ENCODE assay signal across 29 cellular contexts in the genomic region with DNA sequence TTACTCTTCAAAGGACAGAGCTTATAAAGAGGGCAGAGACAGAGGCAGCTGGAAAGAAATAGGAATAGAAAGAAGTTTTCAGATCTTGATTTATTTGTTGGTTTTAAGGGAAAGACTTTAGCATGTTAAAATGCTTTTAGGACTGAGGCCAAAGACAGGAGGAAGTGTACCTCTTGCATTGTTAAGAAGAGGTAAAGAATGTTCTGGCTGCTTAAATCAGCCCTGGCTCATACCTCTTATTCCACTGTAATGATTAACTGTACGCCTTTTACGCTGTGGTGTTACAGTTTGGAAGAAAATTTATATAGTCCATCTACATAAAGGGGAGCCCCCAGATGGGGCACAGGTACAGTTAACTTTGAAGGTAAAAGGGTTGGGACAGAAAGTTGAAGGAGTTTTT. TPM values are rescaled to one million over a fixed set of nuclear protein-coding genes. Genes with fewer than 3 reads are reported as not detected.
DNase-seq lines count a peak whose midpoint lies in the region; ATAC-seq, FAIRE-seq and TF ChIP-seq lines count a peak whose summit lies in the region.
"Had no signal": no experiment of that assay in that cellular context is flagged by ENCODE, and none has a peak within 500 bp of the region (broad histone marks: within the 10 kb centered on the region; RNA-seq: fewer than 3 reads in every experiment).

No MANE protein-coding gene starts in this region.

- H2AFZ ChIP-seq in PC-9 (no peak overlapping the region), endothelial cell of umbilical vein (ENCODE audit: low read depth, low read length) (no peak overlapping the region)

- H3K36me3 ChIP-seq in PC-9 (ENCODE audit: low read depth), result no peaks in the 10 kb centered on the region
- no peaks in the 10 kb centered on the region for H3K36me3 ChIP-seq in endothelial cell of umbilical vein (ENCODE audit: control insufficient read depth in 2 of 2, extremely low read depth in 1 of 2, insufficient read depth in 2 of 2, low read length in 2 of 2)
- no peaks in the 10 kb centered on the region for H3K36me3 ChIP-seq in mucosa of descending colon (ENCODE audit: low read depth)
- H3K36me3 ChIP-seq in upper lobe of left lung, result no peaks in the 10 kb centered on the region
- H3K36me3 ChIP-seq: BLaER1, HAP-1, MG63, neutrophil, tibial nerve had no signal

- TF ChIP-seq CTCF in PC-9 (conservative IDR thresholded peaks at IDR 0.05) (no peak), endothelial cell of umbilical vein (IDR thresholded peaks at IDR 0.05; ENCODE audit: extremely low read depth in 1 of 2, insufficient read depth in 1 of 2, low read depth in 1 of 2, low read length in 2 of 2) (no peak), mucosa of descending colon (IDR thresholded peaks at IDR 0.05) (no peak), upper lobe of left lung (IDR thresholded peaks at IDR 0.05) (no peak)

- H3K4me3 ChIP-seq in PC-9 (no peak overlapping the region), endothelial cell of umbilical vein (replicated peaks in 1 of 3; ENCODE audit: insufficient read depth in 1 of 3, low read depth in 1 of 3, low read length in 3 of 3) (no peak overlapping the region), mucosa of descending colon (no peak overlapping the region), upper lobe of left lung (no peak overlapping the region)
- H3K4me3 ChIP-seq: BLaER1, HAP-1, MG63, skin epidermis, tibial nerve had no signal

- intact Hi-C loops in PC-9 (cut with micrococcal nuclease; ENCODE audit: unreplicated experiment) (no loop called here), endothelial cell of umbilical vein (cut with micrococcal nuclease) (no loop called here), mucosa of descending colon (cut with DNase I, micrococcal nuclease) (no loop called here)

- H3K27ac ChIP-seq in PC-9 (no peak overlapping the region), endothelial cell of umbilical vein (ENCODE audit: insufficient read depth, low read depth, low read length) (peak overlapping the region; percentile 72), upper lobe of left lung (peak overlapping the region; percentile 60 to 79 (median 64)), caudate nucleus (ENCODE audit: low read depth, low read length) (no peak overlapping the region)
- H3K27ac ChIP-seq: BLaER1, neutrophil, tibial nerve had no signal

- H3K4me2 ChIP-seq in PC-9 (peak overlapping the region; percentile 61; the same call in 1 of the 2 replicates), endothelial cell of umbilical vein (ENCODE audit: insufficient read depth, low read length) (no peak overlapping the region)
- H3K4me2 ChIP-seq: BLaER1 had no signal

- peak; percentile 82 for ATAC-seq in mucosa of descending colon
- no peak for ATAC-seq in upper lobe of left lung (ENCODE audit: low FRiP score in 2 of 2)
- no peak for ATAC-seq in activated T-cell treated with anti-CD3 and anti-CD28 coated beads, Interleukin-2, amount 50 U/mL, for 72 hours (replicated peaks in 1 of 2)
- ATAC-seq in GM18867 (IDR thresholded peaks at IDR 0.05; ENCODE audit: unreplicated experiment), result no peak
- ATAC-seq: activated CD8-positive, alpha-beta T cell treated with anti-CD3 and anti-CD28 coated beads for 36 hours; stimulated activated naive CD8-positive, alpha-beta T cell treated with anti-CD3 and anti-CD28 coated beads, Interleukin-15, amount 100 ng/mL, for 72 hours had no signal

- TF ChIP-seq EP300 in upper lobe of left lung (IDR thresholded peaks at IDR 0.05), result no peak

- H3K79me2 ChIP-seq in PC-9 (ENCODE audit: low read depth) (no peaks in the 10 kb centered on the region), endothelial cell of umbilical vein (ENCODE audit: control insufficient read depth, insufficient read depth, low read length) (no peaks in the 10 kb centered on the region)

- H3K9me2 ChIP-seq in PC-9 (ENCODE audit: insufficient read depth), result no peaks in the 10 kb centered on the region; the same call in 1 of the 2 replicates

- H3F3A ChIP-seq in PC-9 (ENCODE audit: insufficient read depth, low read depth), result peaks cover 27% of the 10 kb centered on the region

- DNase-seq in PC-9 (no peak), endothelial cell of umbilical vein (ENCODE audit: low read depth, low spot score) (no peak), mucosa of descending colon (no peak), upper lobe of left lung (no peak), caudate nucleus (lab: John Stamatoyannopoulos, UW) (no peak), hippocampal formation (lab: John Stamatoyannopoulos, UW) (no peak)
- DNase-seq in activated T-cell treated with anti-CD3 and anti-CD28 coated beads, Interleukin-2, amount 50 U/mL, for 72 hours, result no peak
- DNase-seq: activated CD4-positive, alpha-beta T cell treated with anti-CD3 and anti-CD28 coated beads for 1 hour; activated CD8-positive, alpha-beta T cell treated with anti-CD3 and anti-CD28 coated beads for 36 hours; activated naive CD8-positive, alpha-beta T cell treated with anti-CD3 and anti-CD28 coated beads for 36 hours; aorta; cerebellar nuclear complex; MG63; NCI-H2029 treated with DMSO at 0.1 percent for 48 hours; NCI-H2227 treated with DMSO at 0.1 percent for 48 hours; NCI-H69; stimulated activated naive CD8-positive, alpha-beta T cell treated with anti-CD3 and anti-CD28 coated beads, Interleukin-15, amount 100 ng/mL, for 72 hours had no signal

- peaks cover 59% of the 10 kb centered on the region for H3K4me1 Mint-ChIP-seq in activated T-cell treated with anti-CD3 and anti-CD28 coated beads, Interleukin-2, amount 50 U/mL, for 72 hours (ENCODE audit: low read depth)
- H3K4me1 Mint-ChIP-seq: memory B cell had no signal

- no peak overlapping the region for H3K9ac ChIP-seq in endothelial cell of umbilical vein (replicated peaks; ENCODE audit: extremely low read depth, insufficient read depth, low read length)
- H3K9ac ChIP-seq: BLaER1 had no signal

- H3K27ac Mint-ChIP-seq in activated T-cell treated with anti-CD3 and anti-CD28 coated beads, Interleukin-2, amount 50 U/mL, for 72 hours, result no peak overlapping the region
- H3K27ac Mint-ChIP-seq: activated CD8-positive, alpha-beta T cell treated with anti-CD3 and anti-CD28 coated beads for 36 hours; memory B cell; stimulated activated naive CD8-positive, alpha-beta T cell treated with anti-CD3 and anti-CD28 coated beads, Interleukin-15, amount 100 ng/mL, for 72 hours; T-helper 1 cell treated with Interleukin-12 subunit alpha and Interleukin-12 subunit beta and Interleukin-4 antibody, amounts not matched to agents 30 μg/mL and 1 μg/mL, for 36 hours had no signal

- H3K9me3 Mint-ChIP-seq in activated T-cell treated with anti-CD3 and anti-CD28 coated beads, Interleukin-2, amount 50 U/mL, for 72 hours, result no peaks in the 10 kb centered on the region
- H3K9me3 Mint-ChIP-seq: activated CD8-positive, alpha-beta T cell treated with anti-CD3 and anti-CD28 coated beads for 36 hours; activated naive CD8-positive, alpha-beta T cell treated with anti-CD3 and anti-CD28 coated beads for 36 hours; memory B cell; stimulated activated naive CD8-positive, alpha-beta T cell treated with anti-CD3 and anti-CD28 coated beads, Interleukin-15, amount 100 ng/mL, for 72 hours; T-helper 1 cell treated with Interleukin-12 subunit alpha and Interleukin-12 subunit beta and Interleukin-4 antibody, amounts not matched to agents 30 μg/mL and 1 μg/mL, for 36 hours had no signal

- WGBS in upper lobe of left lung, 2 donors, result 65 to 72% methylated on average over 2 of the region's 2 CpGs

- H3K27me3 Mint-ChIP-seq in activated T-cell treated with anti-CD3 and anti-CD28 coated beads, Interleukin-2, amount 50 U/mL, for 72 hours (ENCODE audit: low read depth), result no peaks in the 10 kb centered on the region
- H3K27me3 Mint-ChIP-seq: activated CD8-positive, alpha-beta T cell treated with anti-CD3 and anti-CD28 coated beads for 36 hours; activated naive CD8-positive, alpha-beta T cell treated with anti-CD3 and anti-CD28 coated beads for 36 hours; stimulated activated naive CD8-positive, alpha-beta T cell treated with anti-CD3 and anti-CD28 coated beads, Interleukin-15, amount 100 ng/mL, for 72 hours had no signal

- H3K36me3 Mint-ChIP-seq in activated T-cell treated with anti-CD3 and anti-CD28 coated beads, Interleukin-2, amount 50 U/mL, for 72 hours (ENCODE audit: insufficient read depth in 2 of 2), result no peaks in the 10 kb centered on the region
- H3K36me3 Mint-ChIP-seq: activated naive CD8-positive, alpha-beta T cell treated with anti-CD3 and anti-CD28 coated beads for 36 hours had no signal

- H3K4me3 Mint-ChIP-seq in activated T-cell treated with anti-CD3 and anti-CD28 coated beads, Interleukin-2, amount 50 U/mL, for 72 hours, result no peak overlapping the region
- H3K4me3 Mint-ChIP-seq: activated CD8-positive, alpha-beta T cell treated with anti-CD3 and anti-CD28 coated beads for 36 hours; activated naive CD8-positive, alpha-beta T cell treated with anti-CD3 and anti-CD28 coated beads for 36 hours; memory B cell; T-helper 1 cell treated with Interleukin-12 subunit alpha and Interleukin-12 subunit beta and Interleukin-4 antibody, amounts not matched to agents 30 μg/mL and 1 μg/mL, for 36 hours had no signal

- dilution Hi-C loops in endothelial cell of umbilical vein (cut with MboI; ENCODE audit: extremely low pct_ligation_motif_present, low sequenced_read_pairs), result no loop called here

- no TSS peak for BruUV-seq in PC-9 (replicated peaks; lab: Mats Ljungman, UMichigan)
- BruUV-seq in endothelial cell of umbilical vein (replicated peaks; lab: Mats Ljungman, UMichigan), result no TSS peak

- POLR2A ChIA-PET in PC-9 (lab: Charles Lee; ENCODE audit: unreplicated experiment) (no interaction called here), endothelial cell of umbilical vein (lab: Charles Lee) (no interaction called here)

- no peak for FAIRE-seq in endothelial cell of umbilical vein (lab: Jason Lieb, UNC)
- FAIRE-seq: G401.6, RCC 7860 had no signal

- H4K20me1 ChIP-seq in PC-9 (ENCODE audit: insufficient read depth) (no peaks in the 10 kb centered on the region), endothelial cell of umbilical vein (replicated peaks; ENCODE audit: control insufficient read depth, extremely low read depth, insufficient read depth, low read length) (no peaks in the 10 kb centered on the region)
- H4K20me1 ChIP-seq: BLaER1 had no signal

- TF ChIP-seq POLR2A in endothelial cell of umbilical vein (IDR thresholded peaks at IDR 0.05; ENCODE audit: low read depth, low read length), result no peak
- no peak for TF ChIP-seq POLR2A in upper lobe of left lung (IDR thresholded peaks at IDR 0.05)

- no peaks in the 10 kb centered on the region for H3K9me1 ChIP-seq in endothelial cell of umbilical vein (replicated peaks; ENCODE audit: control insufficient read depth, extremely low read depth, insufficient read depth, low read length)

- CTCF ChIA-PET in PC-9 (lab: Charles Lee), result no interaction called here
- CTCF ChIA-PET in endothelial cell of umbilical vein (lab: Charles Lee), result interaction anchor here (1.4 to 1.9 kb wide), 3 partner anchors 9 to 76 kb away, joined by 3 to 7 read pairs (median 4); no protein-coding TSS in a partner anchor

- H3K9me3 ChIP-seq in PC-9 (ENCODE audit: insufficient read depth, low read depth), result no peaks in the 10 kb centered on the region
- H3K9me3 ChIP-seq in endothelial cell of umbilical vein (replicated peaks; ENCODE audit: control insufficient read depth, insufficient read depth, low read length), result no peaks in the 10 kb centered on the region
- H3K9me3 ChIP-seq in mucosa of descending colon, result no peaks in the 10 kb centered on the region
- no peaks in the 10 kb centered on the region for H3K9me3 ChIP-seq in upper lobe of left lung
- H3K9me3 ChIP-seq: BLaER1, HAP-1, MG63, neutrophil, tibial nerve had no signal

- no peaks in the 10 kb centered on the region for H3K27me3 ChIP-seq in PC-9 (ENCODE audit: insufficient read depth, low read depth)
- H3K27me3 ChIP-seq in endothelial cell of umbilical vein (ENCODE audit: control insufficient read depth in 2 of 2, insufficient read depth in 2 of 2, low read length in 2 of 2), result no peaks in the 10 kb centered on the region
- no peaks in the 10 kb centered on the region for H3K27me3 ChIP-seq in upper lobe of left lung
- H3K27me3 ChIP-seq: BLaER1 had no signal

- H3K4me1 ChIP-seq in PC-9 (replicated peaks; ENCODE audit: insufficient read depth), result peaks cover 47% of the 10 kb centered on the region
- H3K4me1 ChIP-seq in endothelial cell of umbilical vein (ENCODE audit: control insufficient read depth, extremely low read depth, insufficient read depth, low read length), result peaks cover 42% of the 10 kb centered on the region
- peaks cover 18% of the 10 kb centered on the region for H3K4me1 ChIP-seq in mucosa of descending colon (ENCODE audit: low read depth)
- H3K4me1 ChIP-seq in upper lobe of left lung, result peaks cover 8 to 41% (median 28%) of the 10 kb centered on the region in 4 donors
- H3K4me1 ChIP-seq: BLaER1, HAP-1, tibial nerve had no signal

RNA-seq across cellular contexts. Expression of a gene that starts 10.1 kb away (rescaled TPM):
- 39.4 and 43.1 TPM in 2 replicates for total RNA-seq in PC-9 (2021)
- 37.1 and 49.5 TPM in 2 replicates for total RNA-seq in endothelial cell of umbilical vein
- 16.5 and 21.0 TPM in 2 replicates for polyA plus RNA-seq in endothelial cell of umbilical vein
- 18.9 and 19.6 TPM in 2 replicates for polyA plus RNA-seq in endothelial cell of umbilical vein (2011; cell fraction: cytosol; rRNA removed)
- 36.2 and 38.7 TPM in 2 replicates for polyA plus RNA-seq in endothelial cell of umbilical vein (2011; cell fraction: nucleus; rRNA removed)
- 36.1 and 42.0 TPM in 2 replicates for polyA plus RNA-seq in endothelial cell of umbilical vein (2012)
- 25.2 and 32.8 TPM in 2 replicates for polyA minus RNA-seq in endothelial cell of umbilical vein
- polyA minus RNA-seq in endothelial cell of umbilical vein (2011; cell fraction: cytosol; rRNA and poly(A)+ RNA removed), result 20.5 TPM
- 15.4 and 18.5 TPM in 2 replicates for polyA minus RNA-seq in endothelial cell of umbilical vein (2011; cell fraction: nucleus; rRNA and poly(A)+ RNA removed)
- 10 to 100 TPM; 34.4 to 83.1 (median 72.4) TPM for total RNA-seq in mucosa of descending colon
- total RNA-seq in upper lobe of left lung, result 100 to 1,000 TPM in 3 of 6 donors, 10 to 100 TPM in 3; 51.6 to 146 (median 110) TPM
- 10 to 100 TPM; 10.1 to 12.9 TPM for total RNA-seq in activated T-cell treated with anti-CD3 and anti-CD28 coated beads, Interleukin-2, amount 50 U/mL, for 72 hours
- polyA plus RNA-seq: AG04450 had no signal

RNA-seq across cellular contexts. Expression of a gene that starts 22.0 kb away (rescaled TPM):
- total RNA-seq in PC-9 (2021) (13.4 and 16.8 TPM in 2 replicates), endothelial cell of umbilical vein (7.0 and 7.1 TPM in 2 replicates), mucosa of descending colon (10 to 100 TPM in 1 of 3 donors, 1 to 10 TPM in 2; 4.9 to 19.6 (median 9.0) TPM), upper lobe of left lung (10 to 100 TPM in 4 of 6 donors, 1 to 10 TPM in 2; 2.3 to 27.7 (median 10.4) TPM)
- 2.5 TPM in 2 replicates for polyA plus RNA-seq in endothelial cell of umbilical vein
- 2.2 and 2.4 TPM in 2 replicates for polyA plus RNA-seq in endothelial cell of umbilical vein (2011; cell fraction: cytosol; rRNA removed)
- polyA plus RNA-seq in endothelial cell of umbilical vein (2011; cell fraction: nucleus; rRNA removed), result 2.4 and 2.6 TPM in 2 replicates
- polyA plus RNA-seq in endothelial cell of umbilical vein (2012), result 4.5 and 4.9 TPM in 2 replicates
- 7.3 and 10.2 TPM in 2 replicates for polyA minus RNA-seq in endothelial cell of umbilical vein
- 2.7 TPM for polyA minus RNA-seq in endothelial cell of umbilical vein (2011; cell fraction: cytosol; rRNA and poly(A)+ RNA removed)
- polyA minus RNA-seq in endothelial cell of umbilical vein (2011; cell fraction: nucleus; rRNA and poly(A)+ RNA removed), result 2.0 and 2.5 TPM in 2 replicates
- 10 to 100 TPM; 71.3 to 76.3 TPM for total RNA-seq in activated T-cell treated with anti-CD3 and anti-CD28 coated beads, Interleukin-2, amount 50 U/mL, for 72 hours

RNA-seq across cellular contexts. Expression of a gene that starts 30.3 kb away (rescaled TPM):
- total RNA-seq in PC-9 (2021), result not detected in 2 replicates
- not detected in 2 replicates for total RNA-seq in endothelial cell of umbilical vein
- polyA plus RNA-seq in endothelial cell of umbilical vein, result not detected in 2 replicates
- polyA plus RNA-seq in endothelial cell of umbilical vein (2011; cell fraction: cytosol; rRNA removed), result not detected in 2 replicates
- polyA plus RNA-seq in endothelial cell of umbilical vein (2011; cell fraction: nucleus; rRNA removed), result not detected in 2 replicates
- polyA plus RNA-seq in endothelial cell of umbilical vein (2012), result not detected in 2 replicates
- not detected in 2 replicates for polyA minus RNA-seq in endothelial cell of umbilical vein
- not detected for polyA minus RNA-seq in endothelial cell of umbilical vein (2011; cell fraction: cytosol; rRNA and poly(A)+ RNA removed)
- not detected in 2 replicates for polyA minus RNA-seq in endothelial cell of umbilical vein (2011; cell fraction: nucleus; rRNA and poly(A)+ RNA removed)
- total RNA-seq in mucosa of descending colon, result 1 to 10 TPM; 6.3 to 9.7 (median 9.7) TPM
- 10 to 100 TPM in 2 of 6 donors, 1 to 10 TPM in 4; 3.9 to 13.6 (median 9.1) TPM for total RNA-seq in upper lobe of left lung
- total RNA-seq in activated T-cell treated with anti-CD3 and anti-CD28 coated beads, Interleukin-2, amount 50 U/mL, for 72 hours, result 100 to 1,000 TPM; 404 to 419 TPM
- total RNA-seq: kidney epithelial cell had no signal
- polyA plus RNA-seq: AG04450 had no signal

RNA-seq across cellular contexts. Expression of a gene that starts 49.4 kb away (rescaled TPM):
- not detected in 2 replicates for total RNA-seq in PC-9 (2021)
- total RNA-seq in endothelial cell of umbilical vein, result 0.35 and 0.39 TPM in 2 replicates
- polyA plus RNA-seq in endothelial cell of umbilical vein, result 0.04 TPM in 1 of 2 replicates, not detected in the other
- polyA plus RNA-seq in endothelial cell of umbilical vein (2011; cell fraction: cytosol; rRNA removed), result not detected in 2 replicates
- 0.10 and 0.37 TPM in 2 replicates for polyA plus RNA-seq in endothelial cell of umbilical vein (2011; cell fraction: nucleus; rRNA removed)
- polyA plus RNA-seq in endothelial cell of umbilical vein (2012), result 0.18 TPM in 1 of 2 replicates, not detected in the other
- polyA minus RNA-seq in endothelial cell of umbilical vein, result 0.17 TPM in 1 of 2 replicates, not detected in the other
- not detected for polyA minus RNA-seq in endothelial cell of umbilical vein (2011; cell fraction: cytosol; rRNA and poly(A)+ RNA removed)
- polyA minus RNA-seq in endothelial cell of umbilical vein (2011; cell fraction: nucleus; rRNA and poly(A)+ RNA removed), result 0.14 TPM in 1 of 2 replicates, not detected in the other
- total RNA-seq in mucosa of descending colon, result 10 to 100 TPM in 1 of 3 donors, 1 to 10 TPM in 2; 7.5 to 15.0 (median 7.7) TPM
- 100 to 1,000 TPM in 2 of 6 donors, 10 to 100 TPM in 4; 33.0 to 105 (median 49.5) TPM for total RNA-seq in upper lobe of left lung
- 100 to 1,000 TPM; 272 to 369 TPM for total RNA-seq in activated T-cell treated with anti-CD3 and anti-CD28 coated beads, Interleukin-2, amount 50 U/mL, for 72 hours
- polyA plus RNA-seq: AG04450 had no signal

Comparison
In these comparisons a context has a peak if more than half of its experiments do, and no peak if none do; other contexts are left out.
1. H3K27ac ChIP-seq: peak in endothelial cell of umbilical vein (single experiment) and upper lobe of left lung (4 of 4); none in PC-9 (single experiment) and caudate nucleus (single experiment).
2. RNA of a gene that starts 30.3 kb away (total RNA-seq): 404 to 419 TPM in activated T-cell treated with anti-CD3 and anti-CD28 coated beads, Interleukin-2, amount 50 U/mL, for 72 hours; 6.3 to 9.7 TPM in mucosa of descending colon, 3.9 to 13.6 TPM in upper lobe of left lung, not detected in PC-9 and not detected in endothelial cell of umbilical vein; every median in the first group is over 10 times any median in the second.